ENCODE assay signal across 21 cellular contexts in genomic region chr15:42863572-42864239, GRCh38.
"Had no signal": no experiment of that assay in that cellular context is flagged by ENCODE, and none has a peak within 500 bp of the region (broad histone marks: within the 10 kb centered on the region; RNA-seq: fewer than 3 reads in every experiment).

No MANE protein-coding gene starts in this region.

- H3K27me3 ChIP-seq: dorsolateral prefrontal cortex, left lung, right atrium auricular region, transverse colon, uterus had no signal

- H3K4me1 ChIP-seq: left lung, uterus had no signal

- H3K4me3 Mint-ChIP-seq: activated CD4-positive, alpha-beta T cell treated with anti-CD3 and anti-CD28 coated beads, Interleukin-2, amount 10 ng/mL, durations not matched to agents 24 days and 14 days; activated CD8-positive, alpha-beta T cell treated with anti-CD3 and anti-CD28 coated beads for 36 hours; nephron progenitor cell; T-cell had no signal

- H3K36me3 ChIP-seq: left lung, transverse colon, uterus had no signal

- H3K4me1 Mint-ChIP-seq: nephron progenitor cell had no signal

- H3K27ac ChIP-seq: dorsolateral prefrontal cortex, epithelial cell of prostate, left lung, right atrium auricular region, transverse colon, uterus had no signal

- FAIRE-seq: frontal cortex, kidney had no signal

- H3K27me3 Mint-ChIP-seq: activated CD4-positive, alpha-beta T cell treated with anti-CD3 and anti-CD28 coated beads, Interleukin-2, amount 10 ng/mL, durations not matched to agents 24 days and 14 days; activated CD8-positive, alpha-beta T cell treated with anti-CD3 and anti-CD28 coated beads for 36 hours; T-cell had no signal

- H3K9me3 Mint-ChIP-seq: activated CD4-positive, alpha-beta T cell treated with anti-CD3 and anti-CD28 coated beads, Interleukin-2, amount 10 ng/mL, durations not matched to agents 24 days and 14 days; activated CD8-positive, alpha-beta T cell treated with anti-CD3 and anti-CD28 coated beads for 36 hours; activated T-helper 2 cell treated with anti-CD3 and anti-CD28 coated beads, Interferon-gamma antibody, Interleukin-2, Interleukin-4, amounts not matched to agents 10 μg/mL and 5 μg/mL and 100 μg/mL, durations not matched to agents 14 hours and 24 hours and 36 hours; T-cell had no signal

- H3K9me3 ChIP-seq: left lung, right atrium auricular region, transverse colon, uterus had no signal

- DNase-seq: activated CD4-positive, alpha-beta T cell treated with anti-CD3 and anti-CD28 coated beads, Interleukin-2, amount 10 ng/mL, durations not matched to agents 24 days and 14 days; activated CD8-positive, alpha-beta T cell treated with anti-CD3 and anti-CD28 coated beads for 36 hours; activated naive CD4-positive, alpha-beta T cell treated with anti-CD3 and anti-CD28 coated beads, Interleukin-2, amount 50 U/mL, for 16 hours; activated T-cell treated with anti-CD3 and anti-CD28 coated beads, Interleukin-2, amount 50 U/mL, for 1 hour; aorta; dorsolateral prefrontal cortex; kidney; left lung; mammary epithelial cell; midbrain; nephron progenitor cell; nucleus accumbens; stimulated activated CD4-positive, alpha-beta T cell treated with anti-CD3 and anti-CD28 coated beads, Interleukin-2, amount 100 ng/mL, for 24 hours; stimulated activated naive CD8-positive, alpha-beta T cell treated with anti-CD3 and anti-CD28 coated beads, Interleukin-15, Interleukin-2, amounts not matched to agents 100 U/mL and 50 U/mL, for 24 hours; T-cell; transverse colon; uterus had no signal

- H3K27ac Mint-ChIP-seq: activated CD4-positive, alpha-beta T cell treated with anti-CD3 and anti-CD28 coated beads, Interleukin-2, amount 10 ng/mL, durations not matched to agents 24 days and 14 days; activated CD8-positive, alpha-beta T cell treated with anti-CD3 and anti-CD28 coated beads for 36 hours; activated T-helper 2 cell treated with anti-CD3 and anti-CD28 coated beads, Interferon-gamma antibody, Interleukin-2, Interleukin-4, amounts not matched to agents 10 μg/mL and 5 μg/mL and 100 μg/mL, durations not matched to agents 14 hours and 24 hours and 36 hours; T-cell had no signal

- H3K4me3 ChIP-seq: dorsolateral prefrontal cortex, left lung, right atrium auricular region, transverse colon, uterus had no signal

- ATAC-seq: activated CD8-positive, alpha-beta T cell treated with anti-CD3 and anti-CD28 coated beads for 36 hours; left lung; stimulated activated naive CD8-positive, alpha-beta T cell treated with anti-CD3 and anti-CD28 coated beads, Interleukin-15, Interleukin-2, amounts not matched to agents 100 U/mL and 50 U/mL, for 24 hours; T-cell had no signal
